8 cellular contexts compared by ENCODE assay signal in genomic region chr19:12733907-12734214, GRCh38. TPM values are rescaled to one million over a fixed set of nuclear protein-coding genes. Genes with fewer than 3 reads are reported as not detected.
DNase-seq lines count a peak whose midpoint lies in the region; ATAC-seq and TF ChIP-seq lines count a peak whose summit lies in the region.

No MANE protein-coding gene starts in this region.

- TF ChIP-seq CTCF in RWPE2 (IDR thresholded peaks at IDR 0.05; ENCODE audit: poor library complexity, severe bottlenecking) (no peak), esophagus squamous epithelium (IDR thresholded peaks at IDR 0.05) (no peak)

- H3K4me1 ChIP-seq in ES-I3 (ENCODE audit: insufficient read depth, low read length) = no peaks in the 10 kb centered on the region
- H3K4me1 ChIP-seq in RWPE2 (ENCODE audit: insufficient read depth, poor library complexity, severe bottlenecking) = peaks cover 3% of the 10 kb centered on the region
- H3K4me1 ChIP-seq in esophagus squamous epithelium = peaks cover 31 to 67% (median 44%) of the 10 kb centered on the region in 3 donors
- peaks cover 21% of the 10 kb centered on the region for H3K4me1 ChIP-seq in rectal smooth muscle tissue (ENCODE audit: control insufficient read depth, insufficient read depth, low read length)

- DNase-seq in RWPE2 (ENCODE audit: low spot score) = no peak
- no peak for DNase-seq in esophagus squamous epithelium (lab: John Stamatoyannopoulos, UW)
- no peak for DNase-seq in sciatic nerve (ENCODE audit: low spot score)
- no peak for DNase-seq in NCI-H1694 (lab: John Stamatoyannopoulos, UW)

- ATAC-seq in RWPE2 (ENCODE audit: low read depth) (no peak), GM21367 (IDR thresholded peaks at IDR 0.05; ENCODE audit: unreplicated experiment) (no peak), HG03457 (IDR thresholded peaks at IDR 0.05; ENCODE audit: unreplicated experiment) (no peak), sciatic nerve (no peak)

- intact Hi-C loops in esophagus squamous epithelium (cut with DNase I) = no loop called here
- intact Hi-C loops in sciatic nerve (cut with DNase I) = no loop called here

- H3K4me3 ChIP-seq in RWPE2 (ENCODE audit: severe bottlenecking) (peak overlapping the region; percentile 88), esophagus squamous epithelium (peak overlapping the region; percentile 84 to 93 (median 92)), rectal smooth muscle tissue (ENCODE audit: low read length) (peak overlapping the region; percentile 63)

- H3K27me3 ChIP-seq in RWPE2 (ENCODE audit: insufficient read depth, poor library complexity, severe bottlenecking) (no peaks in the 10 kb centered on the region), esophagus squamous epithelium (no peaks in the 10 kb centered on the region), rectal smooth muscle tissue (ENCODE audit: control insufficient read depth, insufficient read depth, low read length) (no peaks in the 10 kb centered on the region)

- WGBS in esophagus squamous epithelium, 2 donors = 0% methylated on average over 5 to 8 of the region's 9 CpGs

- H3K9ac ChIP-seq in ES-I3 (ENCODE audit: low read depth, low read length) (peak overlapping the region; percentile 95), rectal smooth muscle tissue (ENCODE audit: low read length) (peak overlapping the region; percentile 7)

- no peak for TF ChIP-seq POLR2A in esophagus squamous epithelium (IDR thresholded peaks at IDR 0.05)

- H3K27ac ChIP-seq in RWPE2 (ENCODE audit: poor library complexity, severe bottlenecking) = peak overlapping the region; percentile 74
- peak overlapping the region; percentile 94 to 98 (median 96) for H3K27ac ChIP-seq in esophagus squamous epithelium
- H3K27ac ChIP-seq in rectal smooth muscle tissue (ENCODE audit: low read depth, low read length) = peak overlapping the region; percentile 93

- H3K9me3 ChIP-seq in ES-I3 (ENCODE audit: control insufficient read depth, insufficient read depth, low read length) (no peaks in the 10 kb centered on the region), RWPE2 (ENCODE audit: severe bottlenecking) (no peaks in the 10 kb centered on the region), esophagus squamous epithelium (no peaks in the 10 kb centered on the region)

- H3K36me3 ChIP-seq in ES-I3 (ENCODE audit: insufficient read depth, low read length) (peaks cover 8% of the 10 kb centered on the region), RWPE2 (ENCODE audit: low read depth) (peaks cover 34% of the 10 kb centered on the region), esophagus squamous epithelium (peaks cover 10 to 41% (median 18%) of the 10 kb centered on the region in 3 donors), rectal smooth muscle tissue (ENCODE audit: control insufficient read depth, insufficient read depth, low read length) (peaks cover 25% of the 10 kb centered on the region)

RNA-seq across cellular contexts. Expression of gene TRIR, which starts 0.6 kb away (rescaled TPM):
- total RNA-seq in esophagus squamous epithelium (100 to 1,000 TPM; 258 to 302 (median 280) TPM), sciatic nerve (128 TPM)

RNA-seq across cellular contexts. Expression of gene GET3, which starts 3.4 kb away (rescaled TPM):
- total RNA-seq in esophagus squamous epithelium (10 to 100 TPM; 36.8 to 69.9 (median 51.2) TPM), sciatic nerve (30.1 TPM)

RNA-seq across cellular contexts. Expression of gene TNPO2, which starts 10.1 kb away (rescaled TPM):
- total RNA-seq in esophagus squamous epithelium (10 to 100 TPM; 25.5 to 57.8 (median 43.5) TPM), sciatic nerve (70.6 TPM)

RNA-seq across cellular contexts. Expression of gene BEST2, which starts 17.7 kb away (rescaled TPM):
- total RNA-seq in esophagus squamous epithelium (1 to 10 TPM in 1 of 4 donors, under 1 TPM in 1, not detected in 2; 0.27 to 1.3 TPM), sciatic nerve (not detected)

RNA-seq across cellular contexts. Expression of gene FBXW9, which starts 37.4 kb away (rescaled TPM):
- total RNA-seq in esophagus squamous epithelium (10 to 100 TPM in 3 of 4 donors, 1 to 10 TPM in 1; 9.6 to 13.4 (median 11.9) TPM), sciatic nerve (3.6 TPM)
